ENCODE assay signal across 28 cellular contexts in the genomic region with DNA sequence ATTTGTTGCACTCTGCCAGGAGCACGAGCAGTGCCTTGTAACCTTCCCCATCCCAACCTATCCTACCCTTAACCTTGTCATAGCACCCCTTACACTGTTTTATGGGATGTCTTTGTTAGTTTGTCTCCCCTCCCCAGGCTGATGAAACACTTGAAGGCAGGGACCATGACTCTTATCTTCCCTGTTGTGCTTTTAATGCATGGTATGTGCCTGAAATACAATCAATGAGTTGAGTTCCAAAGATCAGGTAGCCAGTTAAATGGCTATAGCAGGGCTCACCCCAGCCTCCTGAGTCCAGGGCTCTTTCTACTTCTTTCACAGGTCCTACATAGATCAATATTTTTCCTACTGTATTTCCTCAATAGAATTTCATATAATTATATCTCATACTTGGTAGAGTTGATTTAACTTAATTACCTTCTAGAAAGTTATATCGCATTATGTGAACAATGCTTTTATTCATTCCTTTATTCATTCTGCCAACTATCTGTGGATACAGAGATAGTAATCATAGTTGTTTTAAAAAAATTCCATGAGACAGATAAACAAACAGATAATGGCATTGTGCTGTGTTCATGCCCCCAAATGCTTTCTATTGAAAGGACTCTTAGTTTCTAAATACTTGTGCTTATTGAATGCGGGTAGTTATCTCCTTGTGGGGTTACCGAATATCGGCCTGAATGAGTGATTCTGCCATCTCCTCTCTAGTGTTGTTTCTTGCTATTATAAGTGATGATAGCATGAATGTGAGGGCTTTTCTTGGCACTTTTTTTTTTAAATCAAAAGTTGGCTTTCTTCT.
"Had no signal": no experiment of that assay in that cellular context is flagged by ENCODE, and none has a peak within 500 bp of the region (broad histone marks: within the 10 kb centered on the region; RNA-seq: fewer than 3 reads in every experiment).

No MANE protein-coding gene starts in this region.

- H3K9ac ChIP-seq: neural progenitor cell, parathyroid adenoma had no signal

- H3K27me3 Mint-ChIP-seq: naive B cell; natural killer cell treated with Interleukin-12 subunit alpha and Interleukin-12 subunit beta and Interleukin-15 and Interleukin-18, amount 100 ng/mL, for 72 hours; stimulated activated naive CD8-positive, alpha-beta T cell treated with anti-CD3 and anti-CD28 coated beads, Interleukin-15, amount 100 ng/mL, for 72 hours had no signal

- H3K4me3 Mint-ChIP-seq: endodermal cell; naive B cell; natural killer cell treated with Interleukin-12 subunit alpha and Interleukin-12 subunit beta and Interleukin-15 and Interleukin-18, amount 100 ng/mL, for 72 hours; neural progenitor cell; stimulated activated naive CD8-positive, alpha-beta T cell treated with anti-CD3 and anti-CD28 coated beads, Interleukin-15, amount 100 ng/mL, for 72 hours had no signal

- H3K27ac ChIP-seq: dorsolateral prefrontal cortex, epithelial cell of prostate, gastroesophageal sphincter, heart left ventricle, hepatocyte, lower lobe of right lung, neural progenitor cell, parathyroid adenoma, prostate gland, right atrium auricular region, sigmoid colon, spleen, suprapubic skin, transverse colon, upper lobe of right lung, uterus had no signal

- H2AFZ ChIP-seq: hepatocyte, neural progenitor cell, parathyroid adenoma had no signal

- H3K36me3 Mint-ChIP-seq: naive B cell; natural killer cell treated with Interleukin-12 subunit alpha and Interleukin-12 subunit beta and Interleukin-15 and Interleukin-18, amount 100 ng/mL, for 72 hours had no signal

- H3K4me1 ChIP-seq: lower lobe of right lung, parathyroid adenoma, prostate gland, right atrium auricular region, spleen, suprapubic skin, upper lobe of right lung, uterus had no signal

- H3K27ac Mint-ChIP-seq: endodermal cell; naive B cell; natural killer cell treated with Interleukin-12 subunit alpha and Interleukin-12 subunit beta and Interleukin-15 and Interleukin-18, amount 100 ng/mL, for 72 hours; neural progenitor cell; stimulated activated naive CD8-positive, alpha-beta T cell treated with anti-CD3 and anti-CD28 coated beads, Interleukin-15, amount 100 ng/mL, for 72 hours had no signal

- ATAC-seq: esophagus mucosa; gastroesophageal sphincter; heart left ventricle; left ventricle myocardium superior; lower lobe of right lung; natural killer cell treated with Interleukin-12 subunit alpha and Interleukin-12 subunit beta and Interleukin-15 and Interleukin-18, amount 100 ng/mL, for 72 hours; stimulated activated naive CD8-positive, alpha-beta T cell treated with anti-CD3 and anti-CD28 coated beads, Interleukin-15, amount 100 ng/mL, for 72 hours; upper lobe of right lung had no signal

- FAIRE-seq: colon, islet of Langerhans had no signal

- H3K79me2 ChIP-seq: hepatocyte, parathyroid adenoma had no signal

- H3K4me1 Mint-ChIP-seq: naive B cell; stimulated activated naive CD8-positive, alpha-beta T cell treated with anti-CD3 and anti-CD28 coated beads, Interleukin-15, amount 100 ng/mL, for 72 hours had no signal

- H3K9me3 Mint-ChIP-seq: endodermal cell, neural progenitor cell had no signal

- DNase-seq: dorsolateral prefrontal cortex; effector CD4-positive, alpha-beta T cell; endodermal cell; foreskin fibroblast; heart left ventricle; kidney glomerular epithelial cell; left ventricle myocardium superior; lower lobe of right lung; naive B cell; sigmoid colon; spleen; stimulated activated naive CD4-positive, alpha-beta T cell; stimulated activated naive CD8-positive, alpha-beta T cell treated with anti-CD3 and anti-CD28 coated beads, Interleukin-15, amount 100 ng/mL, for 72 hours; transverse colon; upper lobe of right lung; uterus had no signal

- H3K4me3 ChIP-seq: dorsolateral prefrontal cortex, gastroesophageal sphincter, heart left ventricle, hepatocyte, lower lobe of right lung, neural progenitor cell, prostate gland, right atrium auricular region, sigmoid colon, spleen, suprapubic skin, transverse colon, upper lobe of right lung, uterus had no signal

- H3K9me3 ChIP-seq: gastroesophageal sphincter, heart left ventricle, lower lobe of right lung, prostate gland, right atrium auricular region, sigmoid colon, spleen, suprapubic skin, transverse colon, upper lobe of right lung, uterus had no signal

- H3K4me2 ChIP-seq: hepatocyte, neural progenitor cell had no signal

- H3K27me3 ChIP-seq: dorsolateral prefrontal cortex, gastroesophageal sphincter, heart left ventricle, neural progenitor cell, right atrium auricular region, sigmoid colon, spleen, suprapubic skin, transverse colon, upper lobe of right lung, uterus had no signal

- H3K36me3 ChIP-seq: gastroesophageal sphincter, heart left ventricle, lower lobe of right lung, neural progenitor cell, prostate gland, right atrium auricular region, sigmoid colon, spleen, suprapubic skin, transverse colon, upper lobe of right lung, uterus had no signal
